In the genomic region with DNA sequence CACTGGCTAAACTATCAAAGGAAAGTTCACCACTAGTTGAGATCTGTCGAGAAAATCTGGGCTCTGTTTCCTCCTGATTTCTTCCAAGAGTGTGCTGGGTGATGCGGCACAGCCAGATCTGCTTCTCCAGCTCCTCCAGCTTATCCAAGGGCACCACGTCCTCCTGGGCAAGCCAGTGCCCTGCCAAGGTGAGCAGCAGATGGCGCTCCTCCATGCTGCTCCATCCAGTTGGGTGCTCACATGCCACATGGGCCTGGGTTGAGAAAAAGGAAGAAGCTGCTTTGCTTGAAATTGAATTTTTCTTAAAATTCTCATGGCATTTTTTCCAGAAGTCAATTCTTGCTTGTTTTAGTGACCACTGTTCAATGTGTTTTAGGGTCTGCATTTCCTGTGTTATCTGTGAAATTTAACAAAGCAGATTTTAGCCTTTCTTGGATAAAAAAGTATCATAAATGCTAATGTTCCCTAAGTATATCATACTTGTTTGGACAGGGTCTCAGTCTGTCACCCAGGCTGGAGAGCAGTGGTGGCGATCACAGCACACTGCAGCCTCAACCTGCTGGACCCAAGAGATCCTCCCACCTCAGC, we compare ENCODE assay signal across 8 cellular contexts. TPM values are rescaled to one million over a fixed set of nuclear protein-coding genes. Genes with fewer than 3 reads are reported as not detected.
DNase-seq lines count a peak whose midpoint lies in the region; ATAC-seq, FAIRE-seq and TF ChIP-seq lines count a peak whose summit lies in the region.

No MANE protein-coding gene starts in this region.

- H3K9me3 ChIP-seq in kidney (ENCODE audit: control insufficient read depth in 1 of 2, low read length in 2 of 2): no peaks in the 10 kb centered on the region

- intact Hi-C loops in kidney (cut with DNase I): no loop called here

- H3K27ac Mint-ChIP-seq in activated naive CD8-positive, alpha-beta T cell treated with anti-CD3 and anti-CD28 coated beads for 36 hours: no peak overlapping the region

- TF ChIP-seq CTCF in 22Rv1 (IDR thresholded peaks at IDR 0.05) (peak; percentile 80), GM12864 (IDR thresholded peaks at IDR 0.05; ENCODE audit: low read depth, low read length, missing control alignments) (peak; percentile 63), kidney (IDR thresholded peaks at IDR 0.05; ENCODE audit: borderline replicate concordance, extremely low read depth, insufficient read depth) (peak; percentile 9)

- H3K9ac ChIP-seq in kidney (ENCODE audit: low read length in 2 of 2): no peak overlapping the region

- FAIRE-seq in kidney (lab: Jason Lieb, UNC): no peak

- H3K27ac ChIP-seq in 22Rv1 (no peak overlapping the region), kidney (ENCODE audit: low read depth in 2 of 2, low read length in 2 of 2) (no peak overlapping the region)

- peaks cover 8% of the 10 kb centered on the region for H3K4me1 Mint-ChIP-seq in activated naive CD8-positive, alpha-beta T cell treated with anti-CD3 and anti-CD28 coated beads for 36 hours

- peaks cover 20 to 38% of the 10 kb centered on the region in 2 donors for H3K36me3 ChIP-seq in kidney (ENCODE audit: control insufficient read depth in 1 of 2, insufficient read depth in 2 of 2, low read length in 2 of 2)

- H3K27me3 Mint-ChIP-seq in activated naive CD8-positive, alpha-beta T cell treated with anti-CD3 and anti-CD28 coated beads for 36 hours: no peaks in the 10 kb centered on the region

- no peaks in the 10 kb centered on the region for H3K4me1 ChIP-seq in kidney (ENCODE audit: control insufficient read depth in 1 of 2, insufficient read depth in 1 of 2, low read depth in 1 of 2, low read length in 2 of 2)

- H3K9me3 Mint-ChIP-seq in activated naive CD8-positive, alpha-beta T cell treated with anti-CD3 and anti-CD28 coated beads for 36 hours: no peaks in the 10 kb centered on the region

- H3K4me3 ChIP-seq in GM12864 (ENCODE audit: low read depth, low read length): no peak overlapping the region
- H3K4me3 ChIP-seq in kidney (ENCODE audit: low read length in 2 of 2): no peak overlapping the region

- no peak overlapping the region for H3K4me3 Mint-ChIP-seq in activated naive CD8-positive, alpha-beta T cell treated with anti-CD3 and anti-CD28 coated beads for 36 hours

- H3K36me3 Mint-ChIP-seq in activated naive CD8-positive, alpha-beta T cell treated with anti-CD3 and anti-CD28 coated beads for 36 hours: peaks cover 27% of the 10 kb centered on the region

- peak; percentile 12 for DNase-seq in GM12864 (ENCODE audit: low read depth)
- DNase-seq in RPMI8226: peak; percentile 63
- DNase-seq in activated naive CD8-positive, alpha-beta T cell treated with anti-CD3 and anti-CD28 coated beads for 36 hours: peak; percentile 56
- DNase-seq in kidney: no peak
- peak; percentile 9 to 18 for DNase-seq in stimulated activated CD8-positive, alpha-beta memory T cell treated with anti-CD3 and anti-CD28 coated beads, Interleukin-7, amount 100 ng/mL, for 1 hour (ENCODE audit: low read depth in 2 of 2)
- no peak for DNase-seq in NCI-H1092 treated with DMSO at 0.1 percent for 48 hours (lab: John Stamatoyannopoulos, UW)

- no peak for ATAC-seq in HG03457 (IDR thresholded peaks at IDR 0.05; ENCODE audit: unreplicated experiment)

RNA-seq across cellular contexts. Expression of gene EIF3J, which starts 47.3 kb away (rescaled TPM):
- total RNA-seq in activated naive CD8-positive, alpha-beta T cell treated with anti-CD3 and anti-CD28 coated beads for 36 hours: 100 to 1,000 TPM; 187 to 194 TPM
- 69.1 TPM for total RNA-seq in kidney
- 49.8 TPM for polyA plus RNA-seq in kidney (ENCODE audit: insufficient read depth, low read depth, low replicate concordance)

Comparison
In these comparisons a context has a peak if more than half of its experiments do, and no peak if none do; other contexts are left out.
1. CTCF ChIP-seq: peak in every context shown above with its lines; median percentile 80 in 22Rv1; 63 in GM12864; 9 in kidney.
2. DNase-seq: peak in GM12864 (single experiment), RPMI8226 (single experiment), activated naive CD8-positive, alpha-beta T cell treated with anti-CD3 and anti-CD28 coated beads for 36 hours (single experiment) and stimulated activated CD8-positive, alpha-beta memory T cell treated with anti-CD3 and anti-CD28 coated beads, Interleukin-7, amount 100 ng/mL, for 1 hour (2 of 2); none in kidney (single experiment) and NCI-H1092 treated with DMSO at 0.1 percent for 48 hours (single experiment).